10 cellular contexts compared by ENCODE assay signal in genomic region chr2:135755573-135755972, GRCh38.
"Had no signal": no experiment of that assay in that cellular context is flagged by ENCODE, and none has a peak within 500 bp of the region (broad histone marks: within the 10 kb centered on the region; RNA-seq: fewer than 3 reads in every experiment).

No MANE protein-coding gene starts in this region.

- H3K27ac Mint-ChIP-seq: H9, HFFc6 had no signal

- H3K4me3 ChIP-seq: GM23248, HAP-1 had no signal

- H3K4me1 ChIP-seq: HAP-1 had no signal

- H3K27ac ChIP-seq: GM23248 had no signal

- H3K4me1 Mint-ChIP-seq: H9 had no signal

- H3K4me3 Mint-ChIP-seq: H9, HFFc6 had no signal

- FAIRE-seq: H1, H54 had no signal

- H2AFZ ChIP-seq: GM23248 had no signal

- ATAC-seq: HCT116 had no signal

- DNase-seq: GM23248, GOT3, H7, H9, HCEC 1CT, HFFc6 had no signal
